Comparison of ENCODE assay signal across 21 cellular contexts in genomic region chr3:193711964-193712598, GRCh38.
A peak's percentile ranks its signal among the peaks of the same experiment; 100 is the strongest.
DNase-seq lines count a peak whose midpoint lies in the region; ATAC-seq and TF ChIP-seq lines count a peak whose summit lies in the region.
"Had no signal": no experiment of that assay in that cellular context is flagged by ENCODE, and none has a peak within 500 bp of the region (broad histone marks: within the 10 kb centered on the region; RNA-seq: fewer than 3 reads in every experiment).

No MANE protein-coding gene starts in this region.

- peak; percentile 20 for DNase-seq in NCI-H1436 (lab: John Stamatoyannopoulos, UW)
- no peak for DNase-seq in NCI-H1436 treated with DMSO at 0.1 percent for 48 hours (lab: John Stamatoyannopoulos, UW)
- peak; percentile 99 for DNase-seq in NCI-H2196 treated with DMSO at 0.1 percent for 48 hours (lab: John Stamatoyannopoulos, UW; ENCODE audit: unreplicated experiment)
- no peak for DNase-seq in stimulated activated naive CD8-positive, alpha-beta T cell treated with anti-CD3 and anti-CD28 coated beads, Interleukin-15, Interleukin-2, amounts not matched to agents 100 U/mL and 50 U/mL, for 24 hours
- DNase-seq in lower lobe of right lung, result no peak
- DNase-seq: activated CD4-positive, alpha-beta memory T cell treated with anti-CD3 and anti-CD28 coated beads, Interleukin-2, amount 10 ng/mL, durations not matched to agents 7 days and 5 days; BE2C; dorsolateral prefrontal cortex; heart left ventricle; islet precursor cell; KG1; NCI-H1105 treated with DMSO at 0.1 percent for 48 hours; stimulated activated naive CD4-positive, alpha-beta T cell treated with Interleukin-2 at 50 U/mL for 16 hours; T-cell; trophoblast cell had no signal

- H3K36me3 ChIP-seq in ectodermal cell (ENCODE audit: control insufficient read depth, insufficient read depth, low read length) (no peaks in the 10 kb centered on the region), rectal smooth muscle tissue (ENCODE audit: control insufficient read depth, insufficient read depth, low read length) (no peaks in the 10 kb centered on the region), lower lobe of right lung (no peaks in the 10 kb centered on the region)
- H3K36me3 ChIP-seq: BE2C, heart left ventricle, right atrium auricular region had no signal

- H3K4me1 ChIP-seq in ectodermal cell (ENCODE audit: control insufficient read depth, insufficient read depth, low read length) (peaks cover 23% of the 10 kb centered on the region), rectal smooth muscle tissue (ENCODE audit: control insufficient read depth, insufficient read depth, low read length) (no peaks in the 10 kb centered on the region), lower lobe of right lung (no peaks in the 10 kb centered on the region)
- H3K4me1 ChIP-seq: BE2C, right atrium auricular region had no signal

- TF ChIP-seq CTCF in lower lobe of right lung (IDR thresholded peaks at IDR 0.05), result no peak

- H3K27me3 ChIP-seq in ectodermal cell (ENCODE audit: control insufficient read depth, insufficient read depth, low read length, poor library complexity, severe bottlenecking), result peaks cover 54% of the 10 kb centered on the region
- H3K27me3 ChIP-seq in rectal smooth muscle tissue (ENCODE audit: control insufficient read depth, insufficient read depth, low read length), result no peaks in the 10 kb centered on the region
- H3K27me3 ChIP-seq in lower lobe of right lung (ENCODE audit: low read depth), result no peaks in the 10 kb centered on the region
- H3K27me3 ChIP-seq: BE2C, dorsolateral prefrontal cortex, heart left ventricle, right atrium auricular region had no signal

- no peaks in the 10 kb centered on the region for H3K9me3 ChIP-seq in ectodermal cell (ENCODE audit: control insufficient read depth, low read length)
- peaks cover 10% of the 10 kb centered on the region for H3K9me3 ChIP-seq in lower lobe of right lung
- H3K9me3 ChIP-seq: BE2C had no signal

- peak overlapping the region; percentile 87 for H3K27ac ChIP-seq in ectodermal cell (ENCODE audit: insufficient read depth, low read depth, low read length, poor library complexity, severe bottlenecking)
- H3K27ac ChIP-seq in rectal smooth muscle tissue (ENCODE audit: low read depth, low read length), result peak overlapping the region; percentile 21
- no peak overlapping the region for H3K27ac ChIP-seq in lower lobe of right lung
- H3K27ac ChIP-seq: 22Rv1, dorsolateral prefrontal cortex, heart left ventricle, right atrium auricular region, RWPE1 had no signal

- H3K4me3 ChIP-seq in ectodermal cell (ENCODE audit: insufficient read depth, low read depth, low read length), result no peak overlapping the region
- no peak overlapping the region for H3K4me3 ChIP-seq in rectal smooth muscle tissue (ENCODE audit: low read length)
- H3K4me3 ChIP-seq in lower lobe of right lung, result no peak overlapping the region
- H3K4me3 ChIP-seq: dorsolateral prefrontal cortex, heart left ventricle, right atrium auricular region had no signal

- intact Hi-C loops in lower lobe of right lung (cut with DNase I), result no loop called here

- ATAC-seq in stimulated activated naive CD8-positive, alpha-beta T cell treated with anti-CD3 and anti-CD28 coated beads, Interleukin-15, Interleukin-2, amounts not matched to agents 100 U/mL and 50 U/mL, for 24 hours, result no peak
- ATAC-seq in lower lobe of right lung (no peak), GM21528 (IDR thresholded peaks at IDR 0.05; ENCODE audit: low FRiP score, unreplicated experiment) (no peak)
- ATAC-seq: heart left ventricle, T-cell had no signal

- no peak overlapping the region for H3K9ac ChIP-seq in rectal smooth muscle tissue (ENCODE audit: low read length)

- WGBS in ectodermal cell, 2 experiments, result 90 to 93% methylated on average over 16 to 19 of the region's 19 CpGs

Comparison
In these comparisons a context has a peak if more than half of its experiments do, and no peak if none do; other contexts are left out.
1. DNase-seq: peak in NCI-H1436 (single experiment) and NCI-H2196 treated with DMSO at 0.1 percent for 48 hours (single experiment); none in NCI-H1436 treated with DMSO at 0.1 percent for 48 hours (single experiment), stimulated activated naive CD8-positive, alpha-beta T cell treated with anti-CD3 and anti-CD28 coated beads, Interleukin-15, Interleukin-2, amounts not matched to agents 100 U/mL and 50 U/mL, for 24 hours (single experiment) and lower lobe of right lung (single experiment).